ENCODE assay signal across 1 cellular context in genomic region chr7:118068-118802, GRCh38.
TF ChIP-seq lines count a peak whose summit lies in the region.

No MANE protein-coding gene starts in this region.

TF ChIP-seq in HepG2, 621 proteins besides CTCF, POLR2A, EP300 and RAD21 (continued from another document):
- TF ChIP-seq, protein P1, sequence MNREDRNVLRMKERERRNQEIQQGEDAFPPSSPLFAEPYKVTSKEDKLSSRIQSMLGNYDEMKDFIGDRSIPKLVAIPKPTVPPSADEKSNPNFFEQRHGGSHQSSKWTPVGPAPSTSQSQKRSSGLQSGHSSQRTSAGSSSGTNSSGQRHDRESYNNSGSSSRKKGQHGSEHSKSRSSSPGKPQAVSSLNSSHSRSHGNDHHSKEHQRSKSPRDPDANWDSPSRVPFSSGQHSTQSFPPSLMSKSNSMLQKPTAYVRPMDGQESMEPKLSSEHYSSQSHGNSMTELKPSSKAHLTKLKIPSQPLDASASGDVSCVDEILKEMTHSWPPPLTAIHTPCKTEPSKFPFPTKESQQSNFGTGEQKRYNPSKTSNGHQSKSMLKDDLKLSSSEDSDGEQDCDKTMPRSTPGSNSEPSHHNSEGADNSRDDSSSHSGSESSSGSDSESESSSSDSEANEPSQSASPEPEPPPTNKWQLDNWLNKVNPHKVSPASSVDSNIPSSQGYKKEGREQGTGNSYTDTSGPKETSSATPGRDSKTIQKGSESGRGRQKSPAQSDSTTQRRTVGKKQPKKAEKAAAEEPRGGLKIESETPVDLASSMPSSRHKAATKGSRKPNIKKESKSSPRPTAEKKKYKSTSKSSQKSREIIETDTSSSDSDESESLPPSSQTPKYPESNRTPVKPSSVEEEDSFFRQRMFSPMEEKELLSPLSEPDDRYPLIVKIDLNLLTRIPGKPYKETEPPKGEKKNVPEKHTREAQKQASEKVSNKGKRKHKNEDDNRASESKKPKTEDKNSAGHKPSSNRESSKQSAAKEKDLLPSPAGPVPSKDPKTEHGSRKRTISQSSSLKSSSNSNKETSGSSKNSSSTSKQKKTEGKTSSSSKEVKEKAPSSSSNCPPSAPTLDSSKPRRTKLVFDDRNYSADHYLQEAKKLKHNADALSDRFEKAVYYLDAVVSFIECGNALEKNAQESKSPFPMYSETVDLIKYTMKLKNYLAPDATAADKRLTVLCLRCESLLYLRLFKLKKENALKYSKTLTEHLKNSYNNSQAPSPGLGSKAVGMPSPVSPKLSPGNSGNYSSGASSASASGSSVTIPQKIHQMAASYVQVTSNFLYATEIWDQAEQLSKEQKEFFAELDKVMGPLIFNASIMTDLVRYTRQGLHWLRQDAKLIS (CRISPR knock-in tag; IDR thresholded peaks at IDR 0.05), result no peak
- TF ChIP-seq TBX2 (CRISPR knock-in tag; IDR thresholded peaks at IDR 0.05; ENCODE audit: borderline replicate concordance) (no peak), CEBPZ (IDR thresholded peaks at IDR 0.05; ENCODE audit: low read length) (no peak), POLR2AphosphoS5 (IDR thresholded peaks at IDR 0.05; ENCODE audit: low read depth, low read length) (no peak), HNRNPH1 (optimal IDR thresholded peaks at IDR 0.05; ENCODE audit: low read depth, low read length) (no peak), REST (IDR thresholded peaks at IDR 0.05; ENCODE audit: borderline replicate concordance in 1 of 2, low read depth in 1 of 2, low read length in 2 of 2) (no peak), ZNF572 (CRISPR knock-in tag; IDR thresholded peaks at IDR 0.05) (no peak), SYNCRIP (IDR thresholded peaks at IDR 0.05; ENCODE audit: insufficient read depth, low read depth, low read length) (no peak), ZNF362 (CRISPR knock-in tag; IDR thresholded peaks at IDR 0.05; ENCODE audit: borderline replicate concordance) (no peak), ZNF234 (CRISPR knock-in tag; conservative IDR thresholded peaks at IDR 0.05) (no peak), ELK4 (CRISPR knock-in tag; IDR thresholded peaks at IDR 0.05; ENCODE audit: borderline replicate concordance) (no peak), ZBTB3 (CRISPR knock-in tag; IDR thresholded peaks at IDR 0.05; ENCODE audit: borderline replicate concordance, low read depth) (no peak), MXD4 (CRISPR knock-in tag; IDR thresholded peaks at IDR 0.05) (no peak), UBTF (CRISPR knock-in tag; IDR thresholded peaks at IDR 0.05) (no peak)
